1 cellular context compared by ENCODE assay signal in genomic region chr17:80454557-80455327, GRCh38.
TF ChIP-seq lines count a peak whose summit lies in the region.

No MANE protein-coding gene starts in this region.

TF ChIP-seq in K562, 482 proteins besides CTCF, POLR2A, EP300 and RAD21 (continued from another document and continues in another):
- peak in 1 of 2 experiments; percentile 67; a peak in 1 of 4 replicates for TF ChIP-seq TEAD1 (CRISPR knock-in tag; IDR thresholded peaks at IDR 0.05)
- peak; percentile 58; the same call in 1 of the 2 replicates for TF ChIP-seq NKRF (IDR thresholded peaks at IDR 0.05; ENCODE audit: borderline replicate concordance)
- TF ChIP-seq CUX1 (CRISPR knock-in tag; IDR thresholded peaks at IDR 0.05): peak; percentile 62; the same call in 1 of the 2 replicates
- peak; percentile 65; the same call in 1 of the 2 replicates for TF ChIP-seq HDGF (IDR thresholded peaks at IDR 0.05)
- no peak for TF ChIP-seq IRF2 (CRISPR knock-in tag; IDR thresholded peaks at IDR 0.05)
- TF ChIP-seq HCFC1 (IDR thresholded peaks at IDR 0.05; ENCODE audit: low read depth, low read length): peak; percentile 71
- peak; percentile 87; the same call in 1 of the 2 replicates for TF ChIP-seq E2F5 (CRISPR knock-in tag; IDR thresholded peaks at IDR 0.05)
- no peak for TF ChIP-seq COPS2 (conservative IDR thresholded peaks at IDR 0.05)
- no peak for TF ChIP-seq RBM34 (IDR thresholded peaks at IDR 0.05; ENCODE audit: borderline replicate concordance, insufficient read depth, low read length)
- no peak for TF ChIP-seq BCL6 (CRISPR knock-in tag; IDR thresholded peaks at IDR 0.05)
- TF ChIP-seq JUN (IDR thresholded peaks at IDR 0.05; ENCODE audit: borderline replicate concordance, low read depth, low read length): 0 out of 2 replicates have a peak, but pooled peaks have one; percentile 28
- no peak; the same call in 1 of the 2 replicates for TF ChIP-seq JUN (CRISPR knock-in tag; IDR thresholded peaks at IDR 0.05; ENCODE audit: borderline replicate concordance)
- TF ChIP-seq ZNF280B (CRISPR knock-in tag; IDR thresholded peaks at IDR 0.05): no peak
- 0 out of 2 replicates have a peak, but pooled peaks have one; percentile 8 for TF ChIP-seq ZNF134 (CRISPR knock-in tag; conservative IDR thresholded peaks at IDR 0.05)
- TF ChIP-seq ZC3H11A (IDR thresholded peaks at IDR 0.05; ENCODE audit: low read depth, low read length): no peak
- no peak; the same call in 1 of the 2 replicates for TF ChIP-seq ZNF584 (CRISPR knock-in tag; IDR thresholded peaks at IDR 0.05; ENCODE audit: low read depth)
- no peak; the same call in 1 of the 2 replicates for TF ChIP-seq SMARCE1 (IDR thresholded peaks at IDR 0.05)
- TF ChIP-seq MAFK (IDR thresholded peaks at IDR 0.05; ENCODE audit: low read length): no peak
- peak; percentile 100 for TF ChIP-seq RBM25 (IDR thresholded peaks at IDR 0.05; ENCODE audit: low read depth, low read length, severe bottlenecking)
- peak; percentile 82 for TF ChIP-seq ZNF766 (CRISPR knock-in tag; conservative IDR thresholded peaks at IDR 0.05)
- TF ChIP-seq VEZF1 (CRISPR knock-in tag; IDR thresholded peaks at IDR 0.05): peak; percentile 74
- TF ChIP-seq TBL1XR1 (IDR thresholded peaks at IDR 0.05; ENCODE audit: low read length in 2 of 2): no peak
- no peak for TF ChIP-seq MYNN (IDR thresholded peaks at IDR 0.05)
- no peak for TF ChIP-seq MYNN (CRISPR knock-in tag; IDR thresholded peaks at IDR 0.05)
- peak; percentile 54 for TF ChIP-seq TFAP4 (CRISPR knock-in tag; IDR thresholded peaks at IDR 0.05; ENCODE audit: borderline replicate concordance)
- peak; percentile 98 for TF ChIP-seq RBFOX2 (IDR thresholded peaks at IDR 0.05; ENCODE audit: low read depth, low read length)
- TF ChIP-seq SNAPC5 (CRISPR knock-in tag; IDR thresholded peaks at IDR 0.05): no peak
- peak; percentile 63; the same call in 1 of the 2 replicates for TF ChIP-seq ZNF609 (CRISPR knock-in tag; IDR thresholded peaks at IDR 0.05; ENCODE audit: borderline replicate concordance)
- peak; percentile 30; the same call in 1 of the 2 replicates for TF ChIP-seq CREB3 (tag; conservative IDR thresholded peaks at IDR 0.05; ENCODE audit: low read depth)
- no peak for TF ChIP-seq DNMT1 (IDR thresholded peaks at IDR 0.05)
- TF ChIP-seq XRCC5 (IDR thresholded peaks at IDR 0.05; ENCODE audit: low read depth, low read length): peak; percentile 47
- TF ChIP-seq SOX6 (IDR thresholded peaks at IDR 0.05): no peak; the same call in 1 of the 2 replicates
- no peak for TF ChIP-seq NFXL1 (CRISPR knock-in tag; IDR thresholded peaks at IDR 0.05)
- TF ChIP-seq PATZ1 (CRISPR knock-in tag; IDR thresholded peaks at IDR 0.05; ENCODE audit: borderline replicate concordance): no peak
- peak; percentile 100 for TF ChIP-seq CHD2 (IDR thresholded peaks at IDR 0.05; ENCODE audit: low read depth, low read length)
- TF ChIP-seq ZNF436 (CRISPR knock-in tag; IDR thresholded peaks at IDR 0.05): peak; percentile 90
- TF ChIP-seq HDAC2 (IDR thresholded peaks at IDR 0.05): peak; percentile 72
- TF ChIP-seq NRF1 (conservative IDR thresholded peaks at IDR 0.05 in 1 of 2, IDR thresholded peaks at IDR 0.05 in 1 of 2): peak; percentile 84 to 87
- peak; percentile 70; the same call in 1 of the 2 replicates for TF ChIP-seq ZKSCAN8 (CRISPR knock-in tag; IDR thresholded peaks at IDR 0.05)
- TF ChIP-seq ZNF561 (CRISPR knock-in tag; conservative IDR thresholded peaks at IDR 0.05): no peak
- peak; percentile 54; the same call in 1 of the 2 replicates for TF ChIP-seq ZZZ3 (IDR thresholded peaks at IDR 0.05)
- no peak for TF ChIP-seq U2AF2 (optimal IDR thresholded peaks at IDR 0.05; ENCODE audit: low read depth, low read length)
